ENCODE assay signal across 17 cellular contexts in genomic region chr19:43078311-43078710, GRCh38. TPM values are rescaled to one million over a fixed set of nuclear protein-coding genes. Genes with fewer than 3 reads are reported as not detected.
DNase-seq lines count a peak whose midpoint lies in the region; ATAC-seq and TF ChIP-seq lines count a peak whose summit lies in the region.
"Had no signal": no experiment of that assay in that cellular context is flagged by ENCODE, and none has a peak within 500 bp of the region (broad histone marks: within the 10 kb centered on the region; RNA-seq: fewer than 3 reads in every experiment).

No MANE protein-coding gene starts in this region.

- DNase-seq in GM03348 (ENCODE audit: low spot score) (peak; percentile 59), RPMI7951 (ENCODE audit: low read depth) (peak; percentile 71), epithelial cell of prostate (ENCODE audit: low read depth, low spot score) (peak; percentile 70), retinal pigment epithelial cell (ENCODE audit: low read depth) (peak; percentile 49), DMS79 (lab: John Stamatoyannopoulos, UW) (no peak)
- DNase-seq in stimulated activated CD4-positive, alpha-beta T cell treated with anti-CD3 and anti-CD28 coated beads, Interleukin-4, amount 100 ng/mL, for 4 hours, result no peak
- no peak for DNase-seq in activated T-cell treated with anti-CD3 and anti-CD28 coated beads, Interleukin-2, amount 50 U/mL, for 48 hours
- DNase-seq: activated naive CD4-positive, alpha-beta T cell; endodermal cell; heart right ventricle; left lung; naive B cell; NCI-H1105 had no signal

- no peak for ATAC-seq in HG03520 (IDR thresholded peaks at IDR 0.05; ENCODE audit: unreplicated experiment)
- ATAC-seq: heart right ventricle, left lung had no signal

- H3K27ac ChIP-seq in epithelial cell of prostate, result peak overlapping the region; percentile 90
- H3K27ac ChIP-seq: cardiac muscle cell, heart right ventricle, left lung, prostate gland had no signal

- no peak for TF ChIP-seq CTCF in retinal pigment epithelial cell (conservative IDR thresholded peaks at IDR 0.05; ENCODE audit: low read depth, low read length)

- H3K4me3 ChIP-seq in retinal pigment epithelial cell (ENCODE audit: low read length), result no peak overlapping the region
- H3K4me3 ChIP-seq: cardiac muscle cell, heart right ventricle, left lung, prostate gland had no signal

RNA-seq across cellular contexts. Expression of gene PSG2, which starts 4.2 kb away (rescaled TPM):
- total RNA-seq in RPMI7951 (2014; rRNA removed; shearing (Covaris generic)), result not detected in 2 replicates
- total RNA-seq: cardiac muscle cell, endodermal cell, heart right ventricle, left lung, prostate gland, temporal lobe had no signal

RNA-seq across cellular contexts. Expression of gene PSG11, which starts 52.0 kb away (rescaled TPM):
- 0.29 TPM in 1 of 2 replicates, not detected in the other for total RNA-seq in RPMI7951 (2014; rRNA removed; shearing (Covaris generic))
- total RNA-seq: cardiac muscle cell, endodermal cell, heart right ventricle, left lung, prostate gland, temporal lobe had no signal

Comparison
In these comparisons a context has a peak if more than half of its experiments do, and no peak if none do; other contexts are left out.
1. DNase-seq: peak in GM03348 (single experiment), RPMI7951 (single experiment), epithelial cell of prostate (single experiment) and retinal pigment epithelial cell (single experiment); none in stimulated activated CD4-positive, alpha-beta T cell treated with anti-CD3 and anti-CD28 coated beads, Interleukin-4, amount 100 ng/mL, for 4 hours (0 of 2), DMS79 (single experiment) and activated T-cell treated with anti-CD3 and anti-CD28 coated beads, Interleukin-2, amount 50 U/mL, for 48 hours (0 of 2).